ENCODE assay signal across 11 cellular contexts in the genomic region with DNA sequence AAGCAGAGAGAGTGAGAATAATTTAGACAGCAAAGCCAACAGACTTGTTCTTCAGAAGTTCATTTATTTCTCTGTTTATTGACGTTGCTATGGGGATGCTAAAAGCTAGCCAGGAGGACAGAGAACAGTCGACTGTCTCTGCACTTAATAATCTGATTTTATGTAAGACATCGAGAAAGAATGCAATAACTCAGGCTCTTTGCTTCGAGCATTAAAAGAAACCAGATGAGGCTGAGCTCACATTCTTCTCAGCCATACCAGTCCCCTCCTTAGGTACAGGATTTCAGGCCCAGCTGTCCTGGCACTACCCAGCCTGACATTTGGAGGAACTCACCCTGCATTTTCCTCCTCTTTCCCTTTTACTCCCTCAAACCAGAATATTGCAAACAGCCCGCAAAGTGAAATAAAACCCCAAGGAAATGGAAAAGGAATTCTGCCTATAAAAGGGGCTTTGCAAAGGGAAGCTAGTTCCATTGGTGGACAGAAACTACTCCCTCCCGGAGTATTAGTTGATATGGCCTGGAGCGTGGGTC. TPM values are rescaled to one million over a fixed set of nuclear protein-coding genes. Genes with fewer than 3 reads are reported as not detected.
DNase-seq lines count a peak whose midpoint lies in the region; ATAC-seq and TF ChIP-seq lines count a peak whose summit lies in the region.
"Had no signal": no experiment of that assay in that cellular context is flagged by ENCODE, and none has a peak within 500 bp of the region (broad histone marks: within the 10 kb centered on the region; RNA-seq: fewer than 3 reads in every experiment).

No MANE protein-coding gene starts in this region.

- H3K27ac Mint-ChIP-seq in nephron = peak overlapping the region; percentile 82 to 99 (median 92)
- H3K27ac Mint-ChIP-seq: activated B cell treated with CpG ODN at 0.5 μM for 24 hours had no signal

- H3K36me3 ChIP-seq in Peyer's patch = no peaks in the 10 kb centered on the region
- H3K36me3 ChIP-seq in esophagus muscularis mucosa = no peaks in the 10 kb centered on the region
- H3K36me3 ChIP-seq in testis (ENCODE audit: low read depth, missing control alignments) = no peaks in the 10 kb centered on the region
- H3K36me3 ChIP-seq: right lobe of liver had no signal

- intact Hi-C loops in esophagus muscularis mucosa (cut with DNase I) = no loop called here
- intact Hi-C loops in testis (cut with DNase I; ENCODE audit: low total_unique reads) = loop anchor here (10.0 kb wide), 1 partner anchor 100 kb away; no protein-coding TSS in a partner anchor

- H3K9me3 ChIP-seq in Peyer's patch = no peaks in the 10 kb centered on the region
- no peaks in the 10 kb centered on the region for H3K9me3 ChIP-seq in esophagus muscularis mucosa
- H3K9me3 ChIP-seq in testis = no peaks in the 10 kb centered on the region
- H3K9me3 ChIP-seq: right lobe of liver had no signal

- no peaks in the 10 kb centered on the region for H3K27me3 Mint-ChIP-seq in nephron (ENCODE audit: low read depth)
- H3K27me3 Mint-ChIP-seq: activated B cell treated with CpG ODN at 0.5 μM for 24 hours had no signal

- H3K27ac ChIP-seq in Peyer's patch (peak overlapping the region; percentile 4 to 85 (median 52)), esophagus muscularis mucosa (replicated peaks in 1 of 4) (peak overlapping the region; percentile 84 to 87 (median 86)), testis (peak overlapping the region in 1 of 2 donors; percentile 72)
- H3K27ac ChIP-seq: right lobe of liver had no signal

- no peaks in the 10 kb centered on the region for H3K27me3 ChIP-seq in Peyer's patch
- H3K27me3 ChIP-seq in esophagus muscularis mucosa = no peaks in the 10 kb centered on the region
- no peaks in the 10 kb centered on the region for H3K27me3 ChIP-seq in testis
- H3K27me3 ChIP-seq: right lobe of liver had no signal

- peak overlapping the region in 2 of 3 experiments; percentile 29 to 63 for H3K4me3 Mint-ChIP-seq in nephron
- H3K4me3 Mint-ChIP-seq: activated B cell treated with CpG ODN at 0.5 μM for 24 hours; central memory CD8-positive, alpha-beta T cell had no signal

- 17% methylated on average over 7 of the region's 7 CpGs for WGBS in esophagus muscularis mucosa
- WGBS in testis, 2 donors = 38 to 41% methylated on average over 7 of the region's 7 CpGs

- peak; percentile 87 for DNase-seq in AG08395 (ENCODE audit: low spot score)
- DNase-seq in Peyer's patch = no peak
- DNase-seq in esophagus muscularis mucosa (ENCODE audit: extremely low spot score) = peak; percentile 55
- no peak for DNase-seq in germinal center (ENCODE audit: low spot score)
- DNase-seq in testis = no peak
- DNase-seq: activated B cell treated with CpG ODN at 0.5 μM for 24 hours, right lobe of liver had no signal

- peaks cover 30% of the 10 kb centered on the region for H3K4me1 Mint-ChIP-seq in nephron
- H3K4me1 Mint-ChIP-seq: activated B cell treated with CpG ODN at 0.5 μM for 24 hours; central memory CD8-positive, alpha-beta T cell had no signal

- TF ChIP-seq POLR2A in Peyer's patch (IDR thresholded peaks at IDR 0.05) = no peak
- no peak for TF ChIP-seq POLR2A in esophagus muscularis mucosa (IDR thresholded peaks at IDR 0.05; ENCODE audit: low read depth)
- TF ChIP-seq POLR2A in testis (IDR thresholded peaks at IDR 0.05) = no peak

- ATAC-seq in HG02885 (IDR thresholded peaks at IDR 0.05; ENCODE audit: poor library complexity, unreplicated experiment) (no peak), GM21423 (IDR thresholded peaks at IDR 0.05; ENCODE audit: unreplicated experiment) (no peak)

- TF ChIP-seq CTCF in Peyer's patch (IDR thresholded peaks at IDR 0.05) (no peak), esophagus muscularis mucosa (IDR thresholded peaks at IDR 0.05) (no peak), nephron (IDR thresholded peaks at IDR 0.05; ENCODE audit: unreplicated experiment in 3 of 3) (no peak), testis (IDR thresholded peaks at IDR 0.05) (no peak)

- no peak for TF ChIP-seq EP300 in esophagus muscularis mucosa (IDR thresholded peaks at IDR 0.05)

- peaks cover 2% of the 10 kb centered on the region for H3K9me3 Mint-ChIP-seq in nephron
- H3K9me3 Mint-ChIP-seq: central memory CD8-positive, alpha-beta T cell had no signal

- H3K36me3 Mint-ChIP-seq in nephron (ENCODE audit: low read depth) = no peaks in the 10 kb centered on the region

- H3K4me3 ChIP-seq in Peyer's patch (peak overlapping the region in 1 of 4 donors; percentile 3), esophagus muscularis mucosa (peak overlapping the region; percentile 31 to 49 (median 40)), testis (no peak overlapping the region)
- H3K4me3 ChIP-seq: right lobe of liver had no signal

- H3K4me1 ChIP-seq in Peyer's patch (peaks cover 0 to 17% (median 0%) of the 10 kb centered on the region in 4 donors), esophagus muscularis mucosa (peaks cover 17 to 65% (median 56%) of the 10 kb centered on the region in 4 donors), testis (peaks cover 5% of the 10 kb centered on the region)
- H3K4me1 ChIP-seq: right lobe of liver had no signal

RNA-seq across cellular contexts. Expression of a gene that starts 44.5 kb away (rescaled TPM):
- total RNA-seq in Peyer's patch (10 to 100 TPM in 3 of 4 donors, 1 to 10 TPM in 1; 7.4 to 42.1 (median 21.8) TPM), esophagus muscularis mucosa (100 to 1,000 TPM; 295 to 449 (median 378) TPM), testis (10 to 100 TPM; 42.5 to 68.9 TPM)
- polyA plus RNA-seq in testis (ENCODE audit: insufficient read depth, low read depth, low replicate concordance) = 71.6 TPM
- total RNA-seq: activated B cell treated with CpG ODN at 0.5 μM for 24 hours had no signal

Comparison
In these comparisons a context has a peak if more than half of its experiments do, and no peak if none do; other contexts are left out.
1. DNase-seq: peak in AG08395 (single experiment) and esophagus muscularis mucosa (single experiment); none in Peyer's patch (0 of 3), germinal center (single experiment) and testis (single experiment).
2. H3K4me3 ChIP-seq: peak in esophagus muscularis mucosa (4 of 4); none in testis (0 of 2).
3. RNA of a gene that starts 44.5 kb away (total RNA-seq): 295 to 449 TPM in esophagus muscularis mucosa; 42.5 to 68.9 TPM in testis and 7.4 to 42.1 TPM in Peyer's patch; every median in the first group is over 4 times any median in the second.